9 cellular contexts compared by ENCODE assay signal in the genomic region with DNA sequence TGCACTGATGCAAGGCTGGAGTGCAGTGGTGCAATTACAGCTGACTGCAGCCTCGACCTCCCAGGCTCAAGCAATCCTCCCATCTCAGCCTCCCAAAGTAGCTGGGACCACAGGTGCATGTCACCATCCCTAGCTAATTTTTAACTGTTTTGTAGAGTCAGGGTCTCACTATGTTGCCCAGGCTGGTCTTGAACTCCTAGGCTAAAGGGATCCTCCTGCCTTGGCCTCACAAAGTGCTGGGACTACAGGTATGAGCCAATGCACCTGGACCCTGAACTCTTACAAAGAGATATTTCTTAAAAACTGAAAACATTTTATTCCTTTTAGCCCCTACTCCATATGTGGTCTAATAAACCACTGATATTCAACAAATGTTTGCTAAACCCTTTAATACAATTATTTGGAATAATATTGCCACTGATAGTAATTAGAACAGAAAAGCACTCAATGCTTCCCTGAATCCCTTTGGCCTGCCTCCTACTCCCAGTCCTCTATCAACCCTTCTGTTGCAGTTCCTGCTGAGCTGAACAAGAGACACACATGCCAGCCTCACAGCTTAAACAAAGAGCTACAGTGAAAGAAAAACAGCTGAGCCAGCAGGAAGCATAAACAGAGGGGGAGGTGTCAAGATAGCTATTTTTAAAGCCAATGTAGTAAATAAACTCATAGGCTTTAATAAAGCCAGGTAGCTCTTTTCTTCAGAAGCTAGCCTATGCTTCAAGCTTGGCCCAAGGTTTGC. TPM values are rescaled to one million over a fixed set of nuclear protein-coding genes. Genes with fewer than 3 reads are reported as not detected.
DNase-seq lines count a peak whose midpoint lies in the region; ATAC-seq and TF ChIP-seq lines count a peak whose summit lies in the region.
"Had no signal": no experiment of that assay in that cellular context is flagged by ENCODE, and none has a peak within 500 bp of the region (broad histone marks: within the 10 kb centered on the region; RNA-seq: fewer than 3 reads in every experiment).

No MANE protein-coding gene starts in this region.

- H3K4me3 ChIP-seq in HUES6 (ENCODE audit: low read depth, low read length) = peak overlapping the region; percentile 17; the same call in 1 of the 2 replicates
- H3K4me3 ChIP-seq in spleen = no peak overlapping the region

- no peak overlapping the region for H3K27ac ChIP-seq in HUES6 (ENCODE audit: low read depth, low read length)
- H3K27ac ChIP-seq in spleen = no peak overlapping the region

- 58 to 72% (median 61%) methylated on average over 1 of the region's 1 CpG for WGBS in spleen, 5 donors

- no peak overlapping the region for H3K9ac ChIP-seq in HUES6 (ENCODE audit: low read length)

- H3K36me3 ChIP-seq in HUES6 (ENCODE audit: control insufficient read depth, insufficient read depth, low read length) = no peaks in the 10 kb centered on the region
- no peaks in the 10 kb centered on the region for H3K36me3 ChIP-seq in spleen

- peaks cover 21% of the 10 kb centered on the region for H3K4me1 ChIP-seq in HUES6 (ENCODE audit: control insufficient read depth, insufficient read depth, low read length)
- no peaks in the 10 kb centered on the region for H3K4me1 ChIP-seq in spleen

- no peaks in the 10 kb centered on the region for H3K4me1 Mint-ChIP-seq in stimulated activated memory B cell treated with anti-CD40 and anti-IgM and Interleukin-4, amounts not matched to agents 10 μg/mL and 1 μg/mL and 100 μg/mL, for 72 hours

- DNase-seq in NCI-H69 (lab: John Stamatoyannopoulos, UW) (peak; percentile 96), hippocampal formation (lab: John Stamatoyannopoulos, UW) (peak; percentile 63 to 98), renal cortical epithelial cell (ENCODE audit: low read depth) (peak; percentile 30), amniotic stem cell (lab: John Stamatoyannopoulos, UW) (no peak), spleen (no peak)
- DNase-seq: left ventricle myocardium superior had no signal

- H3K9me3 Mint-ChIP-seq in stimulated activated memory B cell treated with anti-CD40 and anti-IgM and Interleukin-4, amounts not matched to agents 10 μg/mL and 1 μg/mL and 100 μg/mL, for 72 hours = peaks cover 10% of the 10 kb centered on the region

- TF ChIP-seq CTCF in spleen (IDR thresholded peaks at IDR 0.05 in 8 of 11, conservative IDR thresholded peaks at IDR 0.05 in 3 of 11) = no peak

- no peaks in the 10 kb centered on the region for H3K9me3 ChIP-seq in HUES6 (ENCODE audit: control insufficient read depth, insufficient read depth, low read depth, low read length)
- H3K9me3 ChIP-seq in spleen = no peaks in the 10 kb centered on the region

- H3K27me3 ChIP-seq in HUES6 (ENCODE audit: control insufficient read depth, insufficient read depth, low read length) (peaks cover 25% of the 10 kb centered on the region; the same call in 1 of the 2 replicates), spleen (replicated peaks in 1 of 7) (no peaks in the 10 kb centered on the region)

- H3K36me3 Mint-ChIP-seq in stimulated activated memory B cell treated with anti-CD40 and anti-IgM and Interleukin-4, amounts not matched to agents 10 μg/mL and 1 μg/mL and 100 μg/mL, for 72 hours = no peaks in the 10 kb centered on the region

- H3K27ac Mint-ChIP-seq in stimulated activated memory B cell treated with anti-CD40 and anti-IgM and Interleukin-4, amounts not matched to agents 10 μg/mL and 1 μg/mL and 100 μg/mL, for 72 hours = no peak overlapping the region

- no peak for TF ChIP-seq POLR2A in spleen (IDR thresholded peaks at IDR 0.05)

- no peaks in the 10 kb centered on the region for H3K27me3 Mint-ChIP-seq in stimulated activated memory B cell treated with anti-CD40 and anti-IgM and Interleukin-4, amounts not matched to agents 10 μg/mL and 1 μg/mL and 100 μg/mL, for 72 hours

- intact Hi-C loops in spleen (cut with DNase I; ENCODE audit: low total_unique reads) = no loop called here

- no peak overlapping the region for H3K4me3 Mint-ChIP-seq in stimulated activated memory B cell treated with anti-CD40 and anti-IgM and Interleukin-4, amounts not matched to agents 10 μg/mL and 1 μg/mL and 100 μg/mL, for 72 hours

- ATAC-seq in HG02840 (IDR thresholded peaks at IDR 0.05; ENCODE audit: low FRiP score, unreplicated experiment) = no peak
- no peak for ATAC-seq in stimulated activated memory B cell treated with anti-CD40 and anti-IgM and Interleukin-4, amounts not matched to agents 10 μg/mL and 1 μg/mL and 100 μg/mL, for 72 hours
- ATAC-seq: left ventricle myocardium superior had no signal

RNA-seq across cellular contexts. Expression of gene GNAI1, which starts 7.0 kb away (rescaled TPM):
- total RNA-seq in renal cortical epithelial cell (38.4 and 101 TPM in 2 replicates), spleen (10 to 100 TPM; 10.4 to 16.3 (median 14.5) TPM)
- 1 to 10 TPM; 2.5 to 5.5 (median 4.3) TPM for polyA plus RNA-seq in spleen

Comparison
In these comparisons a context has a peak if more than half of its experiments do, and no peak if none do; other contexts are left out.
1. DNase-seq: peak in NCI-H69 (single experiment), hippocampal formation (2 of 2) and renal cortical epithelial cell (single experiment); none in amniotic stem cell (single experiment) and spleen (single experiment).